ENCODE assay signal across 1 cellular context in genomic region chr5:181092428-181092827, GRCh38.
TF ChIP-seq lines count a peak whose summit lies in the region.

No MANE protein-coding gene starts in this region.

TF ChIP-seq in K562, 482 proteins besides CTCF, POLR2A, EP300 and RAD21:
- TF ChIP-seq MAFF (IDR thresholded peaks at IDR 0.05; ENCODE audit: low read length) (no peak), ZC3H8 (IDR thresholded peaks at IDR 0.05) (no peak), TCFL5 (CRISPR knock-in tag; conservative IDR thresholded peaks at IDR 0.05) (no peak), KDM1A (IDR thresholded peaks at IDR 0.05) (no peak), PRMT5 (CRISPR knock-in tag; IDR thresholded peaks at IDR 0.05) (no peak), ZNF583 (CRISPR knock-in tag; IDR thresholded peaks at IDR 0.05) (no peak), SLC30A9 (CRISPR knock-in tag; IDR thresholded peaks at IDR 0.05) (no peak), RBM25 (IDR thresholded peaks at IDR 0.05; ENCODE audit: low read depth, low read length, severe bottlenecking) (no peak), SREBF1 (IDR thresholded peaks at IDR 0.05; ENCODE audit: borderline replicate concordance, low read depth, low read length) (no peak), SMC3 (conservative IDR thresholded peaks at IDR 0.05; ENCODE audit: insufficient read depth, low read depth, low read length) (no peak), KLF10 (CRISPR knock-in tag; IDR thresholded peaks at IDR 0.05) (no peak), SP1 (CRISPR knock-in tag; IDR thresholded peaks at IDR 0.05) (no peak), ZNF197 (CRISPR knock-in tag; IDR thresholded peaks at IDR 0.05; ENCODE audit: low read depth) (no peak), ZNF239 (CRISPR knock-in tag; IDR thresholded peaks at IDR 0.05) (no peak), TOE1 (IDR thresholded peaks at IDR 0.05; ENCODE audit: borderline replicate concordance) (no peak), TOE1 (CRISPR knock-in tag; IDR thresholded peaks at IDR 0.05; ENCODE audit: borderline replicate concordance, low read depth) (no peak)
